Comparison of ENCODE assay signal across 28 cellular contexts in genomic region chr6:138250053-138250452, GRCh38. TPM values are rescaled to one million over a fixed set of nuclear protein-coding genes. Genes with fewer than 3 reads are reported as not detected.
A peak's percentile ranks its signal among the peaks of the same experiment; 100 is the strongest.
DNase-seq lines count a peak whose midpoint lies in the region; FAIRE-seq and TF ChIP-seq lines count a peak whose summit lies in the region.
"Had no signal": no experiment of that assay in that cellular context is flagged by ENCODE, and none has a peak within 500 bp of the region (broad histone marks: within the 10 kb centered on the region; RNA-seq: fewer than 3 reads in every experiment).

No MANE protein-coding gene starts in this region.

- DNase-seq in DMS53 (lab: John Stamatoyannopoulos, UW), result peak; percentile 27
- no peak for DNase-seq in DMS53 treated with DMSO at 0.1 percent for 48 hours (lab: John Stamatoyannopoulos, UW; ENCODE audit: unreplicated experiment)
- no peak for DNase-seq in prostate gland (ENCODE audit: low spot score)
- DNase-seq in uterus, result no peak
- no peak for DNase-seq in H4 (ENCODE audit: low spot score)
- no peak for DNase-seq in UCSD-AML1 (lab: John Stamatoyannopoulos, UW; ENCODE audit: unreplicated experiment)
- DNase-seq in NK-92 (lab: John Stamatoyannopoulos, UW; ENCODE audit: unreplicated experiment), result no peak
- DNase-seq: 8988T; activated CD4-positive, CD25-positive, alpha-beta regulatory T cell; activated effector memory CD4-positive, alpha-beta T cell treated with anti-CD3 and anti-CD28 coated beads, Interleukin-2, amount 50 U/mL, for 16 hours; activated T-cell treated with anti-CD3 and anti-CD28 coated beads, Interleukin-2, amount 50 U/mL, for 24 hours; COR-L47; DMS79; foreskin melanocyte; GDM1; left cardiac atrium; NCI-H1436 treated with DMSO at 0.1 percent for 48 hours; NCI-H2107; NCI-H446 treated with DMSO at 0.1 percent for 48 hours; NCI-H82; SJCRH30; stimulated activated CD4-positive, alpha-beta T cell treated with anti-CD3 and anti-CD28 coated beads, Interleukin-4, amount 100 ng/mL, for 1 hour had no signal

- TF ChIP-seq CTCF in prostate gland (IDR thresholded peaks at IDR 0.05) (no peak), uterus (IDR thresholded peaks at IDR 0.05) (no peak)

- H3K36me3 ChIP-seq in prostate gland, result no peaks in the 10 kb centered on the region
- no peaks in the 10 kb centered on the region for H3K36me3 ChIP-seq in uterus
- H3K36me3 ChIP-seq: SJCRH30 had no signal

- H3K27ac ChIP-seq in prostate gland, result peak overlapping the region; percentile 68 to 87
- peak overlapping the region; percentile 40 to 77 for H3K27ac ChIP-seq in uterus
- H3K27ac ChIP-seq: SJCRH30 had no signal

- TF ChIP-seq POLR2A in prostate gland (IDR thresholded peaks at IDR 0.05) (no peak), uterus (IDR thresholded peaks at IDR 0.05) (no peak)

- WGBS in prostate gland, result 98% methylated on average over 4 of the region's 4 CpGs

- H3K4me1 ChIP-seq in prostate gland (replicated peaks) (no peaks in the 10 kb centered on the region), uterus (no peaks in the 10 kb centered on the region)

- FAIRE-seq in islet of Langerhans (lab: Jason Lieb, UNC), result peak; percentile 24

- H3K9me3 ChIP-seq in prostate gland (no peaks in the 10 kb centered on the region), uterus (no peaks in the 10 kb centered on the region)
- H3K9me3 ChIP-seq: SJCRH30 had no signal

- H3K27me3 ChIP-seq in prostate gland (replicated peaks; ENCODE audit: insufficient read depth), result no peaks in the 10 kb centered on the region
- H3K27me3 ChIP-seq in uterus, result no peaks in the 10 kb centered on the region
- H3K27me3 ChIP-seq: SJCRH30 had no signal

- intact Hi-C loops in prostate gland (cut with DNase I) (no loop called here), uterus (cut with DNase I; ENCODE audit: low total_unique reads) (no loop called here)

- H3K4me3 ChIP-seq in prostate gland, result no peak overlapping the region
- H3K4me3 ChIP-seq in uterus, result no peak overlapping the region
- H3K4me3 ChIP-seq: SJCRH30 had no signal

RNA-seq across cellular contexts. Expression of gene PBOV1, which starts 31.8 kb away (rescaled TPM):
- total RNA-seq in prostate gland, result not detected
- total RNA-seq in uterus, result not detected
- total RNA-seq in H4 (2014; rRNA removed; shearing (Covaris generic)), result not detected in 2 replicates
- total RNA-seq: cardiac septum, esophagus mucosa, left cardiac atrium, posterior vena cava, RPMI7951, sciatic nerve, SJCRH30 had no signal
